ENCODE assay signal across 1 cellular context in genomic region chr17:17120294-17120693, GRCh38.
TF ChIP-seq lines count a peak whose summit lies in the region.

No MANE protein-coding gene starts in this region.

TF ChIP-seq in HepG2, 621 proteins besides CTCF, POLR2A, EP300 and RAD21 (continued from another document):
- TF ChIP-seq CENPT (CRISPR knock-in tag; IDR thresholded peaks at IDR 0.05; ENCODE audit: low read depth) (no peak), TEF (CRISPR knock-in tag; IDR thresholded peaks at IDR 0.05) (no peak), ZNF275 (CRISPR knock-in tag; IDR thresholded peaks at IDR 0.05; ENCODE audit: borderline replicate concordance) (no peak)
